Comparison of ENCODE assay signal across 1 cellular context in the genomic region with DNA sequence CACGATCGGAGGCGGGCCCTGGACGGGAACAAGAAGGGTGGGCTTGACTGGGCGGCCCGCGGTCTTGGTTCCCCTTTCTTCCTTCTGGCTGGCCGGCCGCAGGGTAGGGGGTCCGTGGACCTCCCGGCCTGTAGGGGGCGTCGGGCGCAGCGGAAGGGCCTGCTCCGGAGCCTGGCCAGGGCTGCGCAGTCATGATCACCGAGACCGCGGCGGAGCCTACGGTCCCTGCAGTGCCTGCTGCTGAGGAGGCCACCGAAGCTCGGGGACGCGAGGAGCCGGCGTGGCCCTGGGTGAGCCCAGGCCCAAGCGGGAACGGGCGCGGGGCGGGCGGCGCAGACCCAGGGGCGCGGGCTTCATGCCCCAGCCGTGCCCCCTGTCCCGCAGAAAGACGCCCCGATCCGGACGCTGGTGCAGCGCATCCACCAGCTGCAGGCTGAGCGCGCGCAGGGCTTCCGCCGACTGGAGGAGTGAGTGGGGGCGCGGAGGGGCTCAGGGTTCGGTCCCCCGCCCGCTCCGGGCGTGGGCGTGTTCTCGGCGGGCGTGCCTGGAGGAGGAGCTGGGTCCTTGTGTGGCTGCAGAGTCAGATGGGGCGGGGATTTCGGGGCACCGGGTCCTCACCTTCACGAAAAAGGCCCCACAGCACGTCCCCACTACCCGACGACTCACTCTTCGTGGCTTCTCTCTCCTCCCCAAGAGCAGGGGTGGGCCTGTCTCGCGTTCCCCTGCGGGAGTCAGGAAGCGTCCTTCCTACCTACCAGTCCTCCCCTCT.
TF ChIP-seq lines count a peak whose summit lies in the region.

A gene (plus strand): TSS at position 188 of the 769 bp plus-strand sequence. CDS start 4 bp downstream, at position 192.

TF ChIP-seq in HepG2, 621 proteins besides CTCF, POLR2A, EP300 and RAD21 (continued from another document and continues in another):
- TF ChIP-seq, protein P1, sequence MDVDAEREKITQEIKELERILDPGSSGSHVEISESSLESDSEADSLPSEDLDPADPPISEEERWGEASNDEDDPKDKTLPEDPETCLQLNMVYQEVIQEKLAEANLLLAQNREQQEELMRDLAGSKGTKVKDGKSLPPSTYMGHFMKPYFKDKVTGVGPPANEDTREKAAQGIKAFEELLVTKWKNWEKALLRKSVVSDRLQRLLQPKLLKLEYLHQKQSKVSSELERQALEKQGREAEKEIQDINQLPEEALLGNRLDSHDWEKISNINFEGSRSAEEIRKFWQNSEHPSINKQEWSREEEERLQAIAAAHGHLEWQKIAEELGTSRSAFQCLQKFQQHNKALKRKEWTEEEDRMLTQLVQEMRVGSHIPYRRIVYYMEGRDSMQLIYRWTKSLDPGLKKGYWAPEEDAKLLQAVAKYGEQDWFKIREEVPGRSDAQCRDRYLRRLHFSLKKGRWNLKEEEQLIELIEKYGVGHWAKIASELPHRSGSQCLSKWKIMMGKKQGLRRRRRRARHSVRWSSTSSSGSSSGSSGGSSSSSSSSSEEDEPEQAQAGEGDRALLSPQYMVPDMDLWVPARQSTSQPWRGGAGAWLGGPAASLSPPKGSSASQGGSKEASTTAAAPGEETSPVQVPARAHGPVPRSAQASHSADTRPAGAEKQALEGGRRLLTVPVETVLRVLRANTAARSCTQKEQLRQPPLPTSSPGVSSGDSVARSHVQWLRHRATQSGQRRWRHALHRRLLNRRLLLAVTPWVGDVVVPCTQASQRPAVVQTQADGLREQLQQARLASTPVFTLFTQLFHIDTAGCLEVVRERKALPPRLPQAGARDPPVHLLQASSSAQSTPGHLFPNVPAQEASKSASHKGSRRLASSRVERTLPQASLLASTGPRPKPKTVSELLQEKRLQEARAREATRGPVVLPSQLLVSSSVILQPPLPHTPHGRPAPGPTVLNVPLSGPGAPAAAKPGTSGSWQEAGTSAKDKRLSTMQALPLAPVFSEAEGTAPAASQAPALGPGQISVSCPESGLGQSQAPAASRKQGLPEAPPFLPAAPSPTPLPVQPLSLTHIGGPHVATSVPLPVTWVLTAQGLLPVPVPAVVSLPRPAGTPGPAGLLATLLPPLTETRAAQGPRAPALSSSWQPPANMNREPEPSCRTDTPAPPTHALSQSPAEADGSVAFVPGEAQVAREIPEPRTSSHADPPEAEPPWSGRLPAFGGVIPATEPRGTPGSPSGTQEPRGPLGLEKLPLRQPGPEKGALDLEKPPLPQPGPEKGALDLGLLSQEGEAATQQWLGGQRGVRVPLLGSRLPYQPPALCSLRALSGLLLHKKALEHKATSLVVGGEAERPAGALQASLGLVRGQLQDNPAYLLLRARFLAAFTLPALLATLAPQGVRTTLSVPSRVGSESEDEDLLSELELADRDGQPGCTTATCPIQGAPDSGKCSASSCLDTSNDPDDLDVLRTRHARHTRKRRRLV (CRISPR knock-in tag; IDR thresholded peaks at IDR 0.05): no peak
- TF ChIP-seq ZNF431 (CRISPR knock-in tag; IDR thresholded peaks at IDR 0.05; ENCODE audit: borderline replicate concordance, low read depth) (peak; percentile 68), ZC3H13 (CRISPR knock-in tag; IDR thresholded peaks at IDR 0.05) (peak; percentile 19), MEIS2 (CRISPR knock-in tag; IDR thresholded peaks at IDR 0.05) (0 out of 2 replicates have a peak, but pooled peaks have one; percentile 33), SMARCC2 (IDR thresholded peaks at IDR 0.05) (no peak), TGIF2 (CRISPR knock-in tag; IDR thresholded peaks at IDR 0.05) (peak; percentile 64), SMAD1 (CRISPR knock-in tag; IDR thresholded peaks at IDR 0.05; ENCODE audit: borderline replicate concordance, low read depth) (0 out of 2 replicates have a peak, but pooled peaks have one; percentile 78), SYNCRIP (IDR thresholded peaks at IDR 0.05; ENCODE audit: insufficient read depth, low read depth, low read length) (no peak), RAD51 (IDR thresholded peaks at IDR 0.05; ENCODE audit: borderline replicate concordance) (no peak), ZFYVE20 (CRISPR knock-in tag; IDR thresholded peaks at IDR 0.05; ENCODE audit: borderline replicate concordance, low read depth) (0 out of 2 replicates have a peak, but pooled peaks have one; percentile 49), ZNF335 (CRISPR knock-in tag; IDR thresholded peaks at IDR 0.05) (peak; percentile 25; the same call in 1 of the 2 replicates), ZNF530 (CRISPR knock-in tag; IDR thresholded peaks at IDR 0.05; ENCODE audit: low read depth) (no peak), ZNF33A (CRISPR knock-in tag; IDR thresholded peaks at IDR 0.05; ENCODE audit: borderline replicate concordance) (no peak), ELF1 (CRISPR knock-in tag; IDR thresholded peaks at IDR 0.05) (peak; percentile 65), HIVEP1 (CRISPR knock-in tag; IDR thresholded peaks at IDR 0.05) (no peak), FOXP1 (IDR thresholded peaks at IDR 0.05) (no peak), FOXP1 (CRISPR knock-in tag; IDR thresholded peaks at IDR 0.05) (peak; percentile 34; the same call in 1 of the 2 replicates), YY1 (IDR thresholded peaks at IDR 0.05; ENCODE audit: insufficient read depth, insufficient replicate concordance, low read depth, low read length) (peak; percentile 21), ATAD3A (CRISPR knock-in tag; IDR thresholded peaks at IDR 0.05) (no peak), HMG20A (CRISPR knock-in tag; IDR thresholded peaks at IDR 0.05; ENCODE audit: borderline replicate concordance) (peak; percentile 23; the same call in 1 of the 2 replicates), MTA3 (CRISPR knock-in tag; IDR thresholded peaks at IDR 0.05) (no peak), ZFP36L1 (CRISPR knock-in tag; IDR thresholded peaks at IDR 0.05) (0 out of 2 replicates have a peak, but pooled peaks have one; percentile 87), ZNF20 (CRISPR knock-in tag; IDR thresholded peaks at IDR 0.05) (no peak), POGZ (CRISPR knock-in tag; IDR thresholded peaks at IDR 0.05) (peak; percentile 94), ADNP (CRISPR knock-in tag; IDR thresholded peaks at IDR 0.05) (no peak), AGO1 (IDR thresholded peaks at IDR 0.05; ENCODE audit: low read depth, low read length, poor library complexity, severe bottlenecking) (peak; percentile 96), U2AF1 (optimal IDR thresholded peaks at IDR 0.05; ENCODE audit: low read depth, low read length) (peak; percentile 63), HMGA1 (CRISPR knock-in tag; conservative IDR thresholded peaks at IDR 0.05) (no peak), ZNF343 (CRISPR knock-in tag; IDR thresholded peaks at IDR 0.05) (no peak; the same call in 1 of the 2 replicates), ZNF12 (CRISPR knock-in tag; IDR thresholded peaks at IDR 0.05) (peak; percentile 87), GFI1 (CRISPR knock-in tag; IDR thresholded peaks at IDR 0.05; ENCODE audit: borderline replicate concordance) (peak; percentile 63; the same call in 1 of the 2 replicates), SIN3A (IDR thresholded peaks at IDR 0.05; ENCODE audit: borderline replicate concordance, low read depth, low read length) (peak; percentile 78; the same call in 1 of the 2 replicates), PCBP1 (IDR thresholded peaks at IDR 0.05; ENCODE audit: borderline replicate concordance, low read depth, low read length) (peak; percentile 79), SRF (IDR thresholded peaks at IDR 0.05; ENCODE audit: low read depth, low read length) (no peak), ZNF546 (CRISPR knock-in tag; conservative IDR thresholded peaks at IDR 0.05) (0 out of 2 replicates have a peak, but pooled peaks have one; percentile 3), HNRNPH1 (optimal IDR thresholded peaks at IDR 0.05; ENCODE audit: low read depth, low read length) (no peak)
- TF ChIP-seq, protein P2, sequence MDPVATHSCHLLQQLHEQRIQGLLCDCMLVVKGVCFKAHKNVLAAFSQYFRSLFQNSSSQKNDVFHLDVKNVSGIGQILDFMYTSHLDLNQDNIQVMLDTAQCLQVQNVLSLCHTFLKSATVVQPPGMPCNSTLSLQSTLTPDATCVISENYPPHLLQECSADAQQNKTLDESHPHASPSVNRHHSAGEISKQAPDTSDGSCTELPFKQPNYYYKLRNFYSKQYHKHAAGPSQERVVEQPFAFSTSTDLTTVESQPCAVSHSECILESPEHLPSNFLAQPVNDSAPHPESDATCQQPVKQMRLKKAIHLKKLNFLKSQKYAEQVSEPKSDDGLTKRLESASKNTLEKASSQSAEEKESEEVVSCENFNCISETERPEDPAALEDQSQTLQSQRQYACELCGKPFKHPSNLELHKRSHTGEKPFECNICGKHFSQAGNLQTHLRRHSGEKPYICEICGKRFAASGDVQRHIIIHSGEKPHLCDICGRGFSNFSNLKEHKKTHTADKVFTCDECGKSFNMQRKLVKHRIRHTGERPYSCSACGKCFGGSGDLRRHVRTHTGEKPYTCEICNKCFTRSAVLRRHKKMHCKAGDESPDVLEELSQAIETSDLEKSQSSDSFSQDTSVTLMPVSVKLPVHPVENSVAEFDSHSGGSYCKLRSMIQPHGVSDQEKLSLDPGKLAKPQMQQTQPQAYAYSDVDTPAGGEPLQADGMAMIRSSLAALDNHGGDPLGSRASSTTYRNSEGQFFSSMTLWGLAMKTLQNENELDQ (CRISPR knock-in tag; IDR thresholded peaks at IDR 0.05; ENCODE audit: borderline replicate concordance): no peak
- TF ChIP-seq, protein P3, sequence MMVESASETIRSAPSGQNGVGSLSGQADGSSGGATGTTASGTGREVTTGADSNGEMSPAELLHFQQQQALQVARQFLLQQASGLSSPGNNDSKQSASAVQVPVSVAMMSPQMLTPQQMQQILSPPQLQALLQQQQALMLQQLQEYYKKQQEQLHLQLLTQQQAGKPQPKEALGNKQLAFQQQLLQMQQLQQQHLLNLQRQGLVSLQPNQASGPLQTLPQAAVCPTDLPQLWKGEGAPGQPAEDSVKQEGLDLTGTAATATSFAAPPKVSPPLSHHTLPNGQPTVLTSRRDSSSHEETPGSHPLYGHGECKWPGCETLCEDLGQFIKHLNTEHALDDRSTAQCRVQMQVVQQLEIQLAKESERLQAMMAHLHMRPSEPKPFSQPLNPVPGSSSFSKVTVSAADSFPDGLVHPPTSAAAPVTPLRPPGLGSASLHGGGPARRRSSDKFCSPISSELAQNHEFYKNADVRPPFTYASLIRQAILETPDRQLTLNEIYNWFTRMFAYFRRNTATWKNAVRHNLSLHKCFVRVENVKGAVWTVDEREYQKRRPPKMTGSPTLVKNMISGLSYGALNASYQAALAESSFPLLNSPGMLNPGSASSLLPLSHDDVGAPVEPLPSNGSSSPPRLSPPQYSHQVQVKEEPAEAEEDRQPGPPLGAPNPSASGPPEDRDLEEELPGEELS (CRISPR knock-in tag; IDR thresholded peaks at IDR 0.05): peak; percentile 45
- TF ChIP-seq, protein P4, sequence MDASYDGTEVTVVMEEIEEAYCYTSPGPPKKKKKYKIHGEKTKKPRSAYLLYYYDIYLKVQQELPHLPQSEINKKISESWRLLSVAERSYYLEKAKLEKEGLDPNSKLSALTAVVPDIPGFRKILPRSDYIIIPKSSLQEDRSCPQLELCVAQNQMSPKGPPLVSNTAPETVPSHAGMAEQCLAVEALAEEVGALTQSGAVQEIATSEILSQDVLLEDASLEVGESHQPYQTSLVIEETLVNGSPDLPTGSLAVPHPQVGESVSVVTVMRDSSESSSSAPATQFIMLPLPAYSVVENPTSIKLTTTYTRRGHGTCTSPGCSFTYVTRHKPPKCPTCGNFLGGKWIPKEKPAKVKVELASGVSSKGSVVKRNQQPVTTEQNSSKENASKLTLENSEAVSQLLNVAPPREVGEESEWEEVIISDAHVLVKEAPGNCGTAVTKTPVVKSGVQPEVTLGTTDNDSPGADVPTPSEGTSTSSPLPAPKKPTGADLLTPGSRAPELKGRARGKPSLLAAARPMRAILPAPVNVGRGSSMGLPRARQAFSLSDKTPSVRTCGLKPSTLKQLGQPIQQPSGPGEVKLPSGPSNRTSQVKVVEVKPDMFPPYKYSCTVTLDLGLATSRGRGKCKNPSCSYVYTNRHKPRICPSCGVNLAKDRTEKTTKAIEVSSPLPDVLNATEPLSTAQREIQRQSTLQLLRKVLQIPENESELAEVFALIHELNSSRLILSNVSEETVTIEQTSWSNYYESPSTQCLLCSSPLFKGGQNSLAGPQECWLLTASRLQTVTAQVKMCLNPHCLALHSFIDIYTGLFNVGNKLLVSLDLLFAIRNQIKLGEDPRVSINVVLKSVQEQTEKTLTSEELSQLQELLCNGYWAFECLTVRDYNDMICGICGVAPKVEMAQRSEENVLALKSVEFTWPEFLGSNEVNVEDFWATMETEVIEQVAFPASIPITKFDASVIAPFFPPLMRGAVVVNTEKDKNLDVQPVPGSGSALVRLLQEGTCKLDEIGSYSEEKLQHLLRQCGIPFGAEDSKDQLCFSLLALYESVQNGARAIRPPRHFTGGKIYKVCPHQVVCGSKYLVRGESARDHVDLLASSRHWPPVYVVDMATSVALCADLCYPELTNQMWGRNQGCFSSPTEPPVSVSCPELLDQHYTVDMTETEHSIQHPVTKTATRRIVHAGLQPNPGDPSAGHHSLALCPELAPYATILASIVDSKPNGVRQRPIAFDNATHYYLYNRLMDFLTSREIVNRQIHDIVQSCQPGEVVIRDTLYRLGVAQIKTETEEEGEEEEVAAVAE (CRISPR knock-in tag; IDR thresholded peaks at IDR 0.05; ENCODE audit: borderline replicate concordance): no peak; the same call in 1 of the 2 replicates
- TF ChIP-seq, protein P5, sequence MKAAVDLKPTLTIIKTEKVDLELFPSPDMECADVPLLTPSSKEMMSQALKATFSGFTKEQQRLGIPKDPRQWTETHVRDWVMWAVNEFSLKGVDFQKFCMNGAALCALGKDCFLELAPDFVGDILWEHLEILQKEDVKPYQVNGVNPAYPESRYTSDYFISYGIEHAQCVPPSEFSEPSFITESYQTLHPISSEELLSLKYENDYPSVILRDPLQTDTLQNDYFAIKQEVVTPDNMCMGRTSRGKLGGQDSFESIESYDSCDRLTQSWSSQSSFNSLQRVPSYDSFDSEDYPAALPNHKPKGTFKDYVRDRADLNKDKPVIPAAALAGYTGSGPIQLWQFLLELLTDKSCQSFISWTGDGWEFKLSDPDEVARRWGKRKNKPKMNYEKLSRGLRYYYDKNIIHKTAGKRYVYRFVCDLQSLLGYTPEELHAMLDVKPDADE (CRISPR knock-in tag; IDR thresholded peaks at IDR 0.05): no peak; the same call in 1 of the 2 replicates
- TF ChIP-seq, protein P6, sequence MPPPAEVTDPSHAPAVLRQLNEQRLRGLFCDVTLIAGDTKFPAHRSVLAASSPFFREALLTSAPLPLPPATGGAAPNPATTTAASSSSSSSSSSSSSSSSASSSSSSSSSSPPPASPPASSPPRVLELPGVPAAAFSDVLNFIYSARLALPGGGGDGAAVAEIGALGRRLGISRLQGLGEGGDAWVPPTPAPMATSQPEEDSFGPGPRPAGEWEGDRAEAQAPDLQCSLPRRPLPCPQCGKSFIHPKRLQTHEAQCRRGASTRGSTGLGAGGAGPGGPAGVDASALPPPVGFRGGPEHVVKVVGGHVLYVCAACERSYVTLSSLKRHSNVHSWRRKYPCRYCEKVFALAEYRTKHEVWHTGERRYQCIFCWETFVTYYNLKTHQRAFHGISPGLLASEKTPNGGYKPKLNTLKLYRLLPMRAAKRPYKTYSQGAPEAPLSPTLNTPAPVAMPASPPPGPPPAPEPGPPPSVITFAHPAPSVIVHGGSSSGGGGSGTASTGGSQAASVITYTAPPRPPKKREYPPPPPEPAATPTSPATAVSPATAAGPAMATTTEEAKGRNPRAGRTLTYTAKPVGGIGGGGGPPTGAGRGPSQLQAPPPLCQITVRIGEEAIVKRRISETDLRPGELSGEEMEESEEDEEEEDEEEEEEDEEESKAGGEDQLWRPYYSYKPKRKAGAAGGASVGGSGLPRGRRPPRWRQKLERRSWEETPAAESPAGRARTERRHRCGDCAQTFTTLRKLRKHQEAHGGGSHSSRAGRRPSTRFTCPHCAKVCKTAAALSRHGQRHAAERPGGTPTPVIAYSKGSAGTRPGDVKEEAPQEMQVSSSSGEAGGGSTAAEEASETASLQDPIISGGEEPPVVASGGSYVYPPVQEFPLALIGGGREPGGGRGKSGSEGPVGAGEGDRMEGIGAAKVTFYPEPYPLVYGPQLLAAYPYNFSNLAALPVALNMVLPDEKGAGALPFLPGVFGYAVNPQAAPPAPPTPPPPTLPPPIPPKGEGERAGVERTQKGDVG (CRISPR knock-in tag; IDR thresholded peaks at IDR 0.05; ENCODE audit: borderline replicate concordance): no peak
